8 cellular contexts compared by ENCODE assay signal in the genomic region with DNA sequence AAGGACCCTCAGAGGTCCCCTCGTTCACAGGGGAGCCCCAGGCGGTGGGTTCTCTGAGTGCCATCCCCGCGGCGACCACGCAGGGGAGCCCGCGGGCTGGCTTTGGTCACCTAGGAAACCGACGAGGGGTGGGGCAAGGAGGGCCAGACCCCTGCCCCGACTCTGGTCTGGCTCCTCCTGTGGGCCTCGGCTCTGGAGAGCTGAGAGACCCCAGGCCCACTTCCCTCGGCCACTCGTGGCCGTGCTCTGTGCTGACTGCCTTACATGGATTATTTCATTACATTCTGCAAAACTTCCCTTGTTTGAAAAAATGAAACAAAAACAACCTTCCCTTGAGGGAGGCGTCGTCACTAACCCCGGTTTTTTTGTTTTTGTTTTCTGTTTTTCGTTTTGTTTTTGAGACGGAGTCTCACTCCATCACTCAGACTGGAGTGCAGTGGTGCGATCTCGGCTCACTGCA. TPM values are rescaled to one million over a fixed set of nuclear protein-coding genes. Genes with fewer than 3 reads are reported as not detected.
DNase-seq lines count a peak whose midpoint lies in the region; ATAC-seq and TF ChIP-seq lines count a peak whose summit lies in the region.

No MANE protein-coding gene starts in this region.

- no peak overlapping the region for H2BK12ac ChIP-seq in H9 (ENCODE audit: insufficient read length, low read depth, low read length)

- no peaks in the 10 kb centered on the region for H3K79me1 ChIP-seq in H9 (ENCODE audit: insufficient read depth, low read depth, low read length, poor library complexity, severe bottlenecking)

- no CpG with 5 or more reads among the region's 22 CpGs for WGBS in H9 (ENCODE audit: extremely low coverage, insufficient read length, low lambda C conversion rate)
- 8 to 9% (median 8%) methylated on average over 21 to 22 of the region's 22 CpGs for WGBS in psoas muscle, 3 donors

- H2BK5ac ChIP-seq in H9 (ENCODE audit: insufficient read length, low read length) = no peak overlapping the region

- H3K4ac ChIP-seq in H9 (ENCODE audit: low read depth, low read length) = no peak overlapping the region

- H2AK5ac ChIP-seq in H9 (ENCODE audit: insufficient read length, low read length) = no peak overlapping the region

- H3K4me1 Mint-ChIP-seq in H9 = peaks cover 6 to 8% of the 10 kb centered on the region in 2 experiments
- peaks cover 24% of the 10 kb centered on the region for H3K4me1 Mint-ChIP-seq in activated T-helper 1 cell treated with anti-CD3 and anti-CD28 coated beads, Interleukin-12 subunit alpha, Interleukin-12 subunit beta, Interleukin-2, Interleukin-4 antibody, amounts not matched to agents 30 ng/mL and 10 ng/mL and 1 ng/mL, durations not matched to agents 14 hours and 24 hours and 36 hours (ENCODE audit: low read depth)

- H3K27ac ChIP-seq in H9 (ENCODE audit: insufficient read length, low read depth, low read length) (no peak overlapping the region), psoas muscle (no peak overlapping the region)

- H3K9me3 Mint-ChIP-seq in H9 = peaks cover 18 to 19% of the 10 kb centered on the region in 2 experiments
- H3K9me3 Mint-ChIP-seq in activated T-helper 1 cell treated with anti-CD3 and anti-CD28 coated beads, Interleukin-12 subunit alpha, Interleukin-12 subunit beta, Interleukin-2, Interleukin-4 antibody, amounts not matched to agents 30 ng/mL and 10 ng/mL and 1 ng/mL, durations not matched to agents 14 hours and 24 hours and 36 hours = peaks cover 17% of the 10 kb centered on the region

- no peak overlapping the region for H4K5ac ChIP-seq in H9 (ENCODE audit: insufficient read length, low read depth, low read length)

- ATAC-seq in psoas muscle = peak in 2 of 4 donors; percentile 27 to 47
- ATAC-seq in HG02970 (IDR thresholded peaks at IDR 0.05; ENCODE audit: low FRiP score, unreplicated experiment) = no peak
- ATAC-seq in omental fat pad (ENCODE audit: low FRiP score) = no peak

- H4K91ac ChIP-seq in H9 (ENCODE audit: insufficient read length, low read depth, low read length) = no peak overlapping the region

- peak overlapping the region; percentile 50 to 58 for H3K4me3 ChIP-seq in foreskin fibroblast (ENCODE audit: low read depth in 1 of 2, low read length in 2 of 2)
- peak overlapping the region; percentile 22 for H3K4me3 ChIP-seq in psoas muscle

- H4K20me1 ChIP-seq in H9 (ENCODE audit: control insufficient read depth, insufficient read depth, insufficient read length) = no peaks in the 10 kb centered on the region

- H3K36me3 ChIP-seq in psoas muscle (ENCODE audit: insufficient read depth in 1 of 2, low read depth in 1 of 2) = no peaks in the 10 kb centered on the region

- H3K23ac ChIP-seq in H9 (ENCODE audit: insufficient read length, low read depth, low read length) = no peak overlapping the region

- peak; percentile 91 for TF ChIP-seq CTCF in H9 (conservative IDR thresholded peaks at IDR 0.05)
- peak; percentile 96 for TF ChIP-seq CTCF in foreskin fibroblast (IDR thresholded peaks at IDR 0.05; ENCODE audit: low read depth, low read length)
- peak; percentile 41 for TF ChIP-seq CTCF in psoas muscle (IDR thresholded peaks at IDR 0.05)
- no peak for TF ChIP-seq CTCF in omental fat pad (IDR thresholded peaks at IDR 0.05)

- H3K36me3 Mint-ChIP-seq in H9 (ENCODE audit: insufficient read depth in 1 of 3, low read depth in 3 of 3) = peaks cover 2 to 12% (median 2%) of the 10 kb centered on the region in 3 experiments; a peak in 5 of 7 replicates
- H3K36me3 Mint-ChIP-seq in activated T-helper 1 cell treated with anti-CD3 and anti-CD28 coated beads, Interleukin-12 subunit alpha, Interleukin-12 subunit beta, Interleukin-2, Interleukin-4 antibody, amounts not matched to agents 30 ng/mL and 10 ng/mL and 1 ng/mL, durations not matched to agents 14 hours and 24 hours and 36 hours (ENCODE audit: low read depth) = peaks cover 3% of the 10 kb centered on the region

- no peak overlapping the region for H3K4me2 ChIP-seq in H9 (ENCODE audit: insufficient read depth, insufficient read length, low read length)

- no peaks in the 10 kb centered on the region for H3K23me2 ChIP-seq in H9 (ENCODE audit: insufficient read length, low read depth, low read length, poor library complexity, severe bottlenecking)

- H2BK15ac ChIP-seq in H9 (ENCODE audit: low read depth, low read length) = no peak overlapping the region

- no peak overlapping the region for H3K4me3 Mint-ChIP-seq in H9
- peak overlapping the region; percentile 86 for H3K4me3 Mint-ChIP-seq in activated T-helper 1 cell treated with anti-CD3 and anti-CD28 coated beads, Interleukin-12 subunit alpha, Interleukin-12 subunit beta, Interleukin-2, Interleukin-4 antibody, amounts not matched to agents 30 ng/mL and 10 ng/mL and 1 ng/mL, durations not matched to agents 14 hours and 24 hours and 36 hours

- H3K4me1 ChIP-seq in H9 (ENCODE audit: insufficient read depth, low read length) (no peaks in the 10 kb centered on the region), psoas muscle (no peaks in the 10 kb centered on the region)

- H3K14ac ChIP-seq in H9 (ENCODE audit: insufficient read depth, low read length) = no peak overlapping the region

- no peak overlapping the region for H3K9ac ChIP-seq in H9 (ENCODE audit: extremely low read depth, insufficient read length, low read length)

- peaks cover 68% of the 10 kb centered on the region for H3K27me3 Mint-ChIP-seq in H9 (ENCODE audit: low read depth)
- peaks cover 4% of the 10 kb centered on the region for H3K27me3 Mint-ChIP-seq in activated T-helper 1 cell treated with anti-CD3 and anti-CD28 coated beads, Interleukin-12 subunit alpha, Interleukin-12 subunit beta, Interleukin-2, Interleukin-4 antibody, amounts not matched to agents 30 ng/mL and 10 ng/mL and 1 ng/mL, durations not matched to agents 14 hours and 24 hours and 36 hours (ENCODE audit: insufficient read depth)

- no peak overlapping the region for H3K18ac ChIP-seq in H9 (ENCODE audit: insufficient read length, low read depth, low read length)

- H4K8ac ChIP-seq in H9 (replicated peaks; ENCODE audit: insufficient read length, low read depth, low read length) = no peak overlapping the region

- peak overlapping the region in 1 of 3 experiments; percentile 85; a peak in 1 of 7 replicates for H3K27ac Mint-ChIP-seq in H9
- H3K27ac Mint-ChIP-seq in activated T-helper 1 cell treated with anti-CD3 and anti-CD28 coated beads, Interleukin-12 subunit alpha, Interleukin-12 subunit beta, Interleukin-2, Interleukin-4 antibody, amounts not matched to agents 30 ng/mL and 10 ng/mL and 1 ng/mL, durations not matched to agents 14 hours and 24 hours and 36 hours = peak overlapping the region; percentile 96

- intact Hi-C loops in activated T-helper 1 cell treated with anti-CD3 and anti-CD28 coated beads, Interleukin-12 subunit alpha, Interleukin-12 subunit beta, Interleukin-2, Interleukin-4 antibody, amounts not matched to agents 30 ng/mL and 10 ng/mL and 1 ng/mL, durations not matched to agents 14 hours and 24 hours and 36 hours (cut with micrococcal nuclease) = loop anchor here (1.0 to 2.0 kb wide), 5 partner anchors 15 to 300 kb away; a partner anchor contains a TSS
- intact Hi-C loops in psoas muscle (cut with DNase I) = no loop called here

- H2BK120ac ChIP-seq in H9 (ENCODE audit: low read depth, low read length, poor library complexity, severe bottlenecking) = no peak overlapping the region

- H2BK20ac ChIP-seq in H9 (ENCODE audit: low read depth, low read length, poor library complexity, severe bottlenecking) = no peak overlapping the region

- H3K9me3 ChIP-seq in H9 (ENCODE audit: control insufficient read depth, low read depth, low read length) = no peaks in the 10 kb centered on the region
- no peaks in the 10 kb centered on the region for H3K9me3 ChIP-seq in psoas muscle

- DNase-seq in GDM1 (lab: John Stamatoyannopoulos, UW) = peak; percentile 50
- DNase-seq in H9 = peak; percentile 79
- DNase-seq in NCI-H526 treated with DMSO at 0.1 percent for 48 hours (lab: John Stamatoyannopoulos, UW) = peak; percentile 7
- peak; percentile 74 for DNase-seq in activated T-helper 1 cell treated with anti-CD3 and anti-CD28 coated beads, Interleukin-12 subunit alpha, Interleukin-12 subunit beta, Interleukin-2, Interleukin-4 antibody, amounts not matched to agents 30 ng/mL and 10 ng/mL and 1 ng/mL, durations not matched to agents 14 hours and 24 hours and 36 hours (ENCODE audit: low spot score)
- DNase-seq in foreskin fibroblast = peak in 1 of 2 donors; percentile 69
- DNase-seq in psoas muscle = peak in 1 of 2 donors; percentile 58
- no peak for DNase-seq in omental fat pad (ENCODE audit: low spot score)

- H3K27me3 ChIP-seq in H9 (ENCODE audit: insufficient read depth, low read length) (no peaks in the 10 kb centered on the region; the same call in 1 of the 2 replicates), psoas muscle (ENCODE audit: insufficient read depth in 3 of 3, low read length in 2 of 3) (peaks cover 0 to 38% (median 6%) of the 10 kb centered on the region in 3 donors)

- H3K79me2 ChIP-seq in H9 (ENCODE audit: insufficient read depth, low read length) = no peaks in the 10 kb centered on the region

- H3T11ph ChIP-seq in H9 (ENCODE audit: low read length) = no peak overlapping the region

- H2AFZ ChIP-seq in H9 (ENCODE audit: low read length) = no peak overlapping the region

- H3K56ac ChIP-seq in H9 (ENCODE audit: insufficient read length, low read depth, low read length) = no peak overlapping the region

RNA-seq across cellular contexts. Expression of a gene that starts 15.2 kb away (rescaled TPM):
- total RNA-seq in H9 (2021) (not detected in 2 replicates), psoas muscle (1 to 10 TPM; 3.0 to 8.5 (median 3.8) TPM), omental fat pad (10 to 100 TPM; 17.4 to 83.5 (median 34.4) TPM)
- total RNA-seq in activated T-helper 1 cell treated with anti-CD3 and anti-CD28 coated beads, Interleukin-12 subunit alpha, Interleukin-12 subunit beta, Interleukin-2, Interleukin-4 antibody, amounts not matched to agents 30 ng/mL and 10 ng/mL and 1 ng/mL, durations not matched to agents 14 hours and 24 hours and 36 hours = 49.5 and 57.1 TPM in 2 replicates
- polyA plus RNA-seq in psoas muscle = under 1 TPM; 0.63 to 0.83 (median 0.76) TPM

RNA-seq across cellular contexts. Expression of a gene that starts 23.1 kb away (rescaled TPM):
- total RNA-seq in H9 (2021) (2.5 and 2.8 TPM in 2 replicates), psoas muscle (1 to 10 TPM; 2.3 to 5.0 (median 3.0) TPM), omental fat pad (10 to 100 TPM; 11.0 to 51.6 (median 20.0) TPM)
- total RNA-seq in activated T-helper 1 cell treated with anti-CD3 and anti-CD28 coated beads, Interleukin-12 subunit alpha, Interleukin-12 subunit beta, Interleukin-2, Interleukin-4 antibody, amounts not matched to agents 30 ng/mL and 10 ng/mL and 1 ng/mL, durations not matched to agents 14 hours and 24 hours and 36 hours = 592 and 614 TPM in 2 replicates
- polyA plus RNA-seq in psoas muscle = 1 to 10 TPM in 2 of 3 donors, under 1 TPM in 1; 0.90 to 1.8 (median 1.5) TPM

RNA-seq across cellular contexts. Expression of a gene that starts 54.9 kb away (rescaled TPM):
- total RNA-seq in H9 (2021) (0.68 and 0.72 TPM in 2 replicates), psoas muscle (not detected), omental fat pad (under 1 TPM in 2 of 4 donors, not detected in 2; 0.12 to 0.28 TPM)
- 2.3 TPM in 2 replicates for total RNA-seq in activated T-helper 1 cell treated with anti-CD3 and anti-CD28 coated beads, Interleukin-12 subunit alpha, Interleukin-12 subunit beta, Interleukin-2, Interleukin-4 antibody, amounts not matched to agents 30 ng/mL and 10 ng/mL and 1 ng/mL, durations not matched to agents 14 hours and 24 hours and 36 hours
- under 1 TPM in 1 of 3 donors, not detected in 2; 0.01 TPM for polyA plus RNA-seq in psoas muscle

Comparison
In these comparisons a context has a peak if more than half of its experiments do, and no peak if none do; other contexts are left out.
1. CTCF ChIP-seq: peak in H9 (single experiment), foreskin fibroblast (single experiment) and psoas muscle (single experiment); none in omental fat pad (0 of 3).
2. RNA of a gene that starts 23.1 kb away (total RNA-seq): 592 to 614 TPM in activated T-helper 1 cell treated with anti-CD3 and anti-CD28 coated beads, Interleukin-12 subunit alpha, Interleukin-12 subunit beta, Interleukin-2, Interleukin-4 antibody, amounts not matched to agents 30 ng/mL and 10 ng/mL and 1 ng/mL, durations not matched to agents 14 hours and 24 hours and 36 hours; 11.0 to 51.6 TPM in omental fat pad, 2.3 to 5.0 TPM in psoas muscle and 2.5 to 2.8 TPM in H9; every median in the first group is over 10 times any median in the second.